Comparison of ENCODE assay signal across 1 cellular context in genomic region chr10:6734286-6734685, GRCh38.
TF ChIP-seq lines count a peak whose summit lies in the region.

No MANE protein-coding gene starts in this region.

TF ChIP-seq in GM23338, 12 proteins besides CTCF, POLR2A, EP300 and RAD21 (continued from another document):
- no peak for TF ChIP-seq ZNF462 (CRISPR knock-in tag; IDR thresholded peaks at IDR 0.05)
TF ChIP-seq in GM23338: peak in this region for 0.
